20 cellular contexts compared by ENCODE assay signal in the genomic region with DNA sequence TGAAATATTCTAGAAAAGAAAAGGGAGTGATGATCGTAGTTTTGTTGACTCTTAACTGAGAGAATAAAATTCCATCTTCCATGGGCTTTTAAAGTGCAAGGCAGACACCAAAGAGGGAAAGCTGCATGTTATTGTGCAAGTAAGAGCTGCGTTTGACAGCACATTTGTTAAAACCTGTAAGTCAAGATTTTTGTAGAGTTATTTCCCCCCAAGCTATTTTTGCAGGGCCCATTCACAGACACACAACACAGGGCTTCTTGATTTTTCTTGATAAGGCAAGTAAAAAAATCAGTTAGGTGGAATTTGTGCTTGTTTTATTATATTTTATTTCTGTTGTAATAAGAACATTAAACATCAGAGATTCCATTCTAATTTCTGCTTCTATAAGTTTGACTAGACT. TPM values are rescaled to one million over a fixed set of nuclear protein-coding genes. Genes with fewer than 3 reads are reported as not detected.
"Had no signal": no experiment of that assay in that cellular context is flagged by ENCODE, and none has a peak within 500 bp of the region (broad histone marks: within the 10 kb centered on the region; RNA-seq: fewer than 3 reads in every experiment).

No MANE protein-coding gene starts in this region.

- DNase-seq: activated CD4-positive, alpha-beta memory T cell treated with anti-CD3 and anti-CD28 coated beads, Interleukin-2, amount 10 ng/mL, durations not matched to agents 7 days and 5 days; activated CD4-positive, alpha-beta T cell treated with anti-CD3 and anti-CD28 coated beads for 48 hours; activated CD4-positive, CD25-positive, alpha-beta regulatory T cell; activated naive CD4-positive, alpha-beta T cell; activated naive CD8-positive, alpha-beta T cell treated with anti-CD3 and anti-CD28 coated beads for 36 hours; activated T-cell treated with anti-CD3 and anti-CD28 coated beads, Interleukin-2, amount 50 U/mL, for 1 hour; amniotic stem cell; dorsolateral prefrontal cortex; foreskin melanocyte; mesenchymal stem cell; naive thymus-derived CD8-positive, alpha-beta T cell; stimulated activated CD4-positive, alpha-beta T cell treated with anti-CD3 and anti-CD28 coated beads, Interleukin-4, amount 100 ng/mL, for 24 hours; T-helper 1 cell; T-helper 9 cell; testis; upper lobe of right lung had no signal

- H3K27ac ChIP-seq: dorsolateral prefrontal cortex, testis, upper lobe of right lung had no signal

- H3K27ac Mint-ChIP-seq: activated CD4-positive, alpha-beta memory T cell treated with anti-CD3 and anti-CD28 coated beads, Interleukin-2, amount 10 ng/mL, durations not matched to agents 7 days and 5 days; activated naive CD8-positive, alpha-beta T cell treated with anti-CD3 and anti-CD28 coated beads for 36 hours; activated T-helper 17 cell treated with anti-CD3 and anti-CD28 coated beads, Interleukin-2, amount 50 U/mL, for 72 hours; naive thymus-derived CD8-positive, alpha-beta T cell; stimulated activated effector memory CD8-positive, alpha-beta T cell treated with anti-CD3 and anti-CD28 coated beads, Interleukin-12 subunit alpha, Interleukin-12 subunit beta, amount 100 ng/mL, for 72 hours had no signal

- H3K4me3 Mint-ChIP-seq: activated CD4-positive, alpha-beta memory T cell treated with anti-CD3 and anti-CD28 coated beads, Interleukin-2, amount 10 ng/mL, durations not matched to agents 7 days and 5 days; activated naive CD8-positive, alpha-beta T cell treated with anti-CD3 and anti-CD28 coated beads for 36 hours; activated T-helper 17 cell treated with anti-CD3 and anti-CD28 coated beads, Interleukin-2, amount 50 U/mL, for 72 hours; naive thymus-derived CD8-positive, alpha-beta T cell; stimulated activated effector memory CD8-positive, alpha-beta T cell treated with anti-CD3 and anti-CD28 coated beads, Interleukin-12 subunit alpha, Interleukin-12 subunit beta, amount 100 ng/mL, for 72 hours had no signal

- H3K9me3 Mint-ChIP-seq: activated CD4-positive, alpha-beta memory T cell treated with anti-CD3 and anti-CD28 coated beads, Interleukin-2, amount 10 ng/mL, durations not matched to agents 7 days and 5 days; activated naive CD8-positive, alpha-beta T cell treated with anti-CD3 and anti-CD28 coated beads for 36 hours; activated T-helper 17 cell treated with anti-CD3 and anti-CD28 coated beads, Interleukin-2, amount 50 U/mL, for 72 hours; naive thymus-derived CD8-positive, alpha-beta T cell; stimulated activated effector memory CD8-positive, alpha-beta T cell treated with anti-CD3 and anti-CD28 coated beads, Interleukin-12 subunit alpha, Interleukin-12 subunit beta, amount 100 ng/mL, for 72 hours had no signal

- H3K36me3 Mint-ChIP-seq: activated naive CD8-positive, alpha-beta T cell treated with anti-CD3 and anti-CD28 coated beads for 36 hours; naive thymus-derived CD8-positive, alpha-beta T cell; stimulated activated effector memory CD8-positive, alpha-beta T cell treated with anti-CD3 and anti-CD28 coated beads, Interleukin-12 subunit alpha, Interleukin-12 subunit beta, amount 100 ng/mL, for 72 hours had no signal

- H3K9me3 ChIP-seq: testis, upper lobe of right lung had no signal

- H3K27me3 ChIP-seq: dorsolateral prefrontal cortex, testis, upper lobe of right lung had no signal

- H3K36me3 ChIP-seq: upper lobe of right lung had no signal

- H3K4me3 ChIP-seq: dorsolateral prefrontal cortex, testis, upper lobe of right lung had no signal

- ATAC-seq: activated T-helper 17 cell treated with anti-CD3 and anti-CD28 coated beads, Interleukin-2, amount 50 U/mL, for 72 hours; naive thymus-derived CD8-positive, alpha-beta T cell; sciatic nerve; stimulated activated effector memory CD8-positive, alpha-beta T cell treated with anti-CD3 and anti-CD28 coated beads, Interleukin-12 subunit alpha, Interleukin-12 subunit beta, amount 100 ng/mL, for 72 hours; upper lobe of right lung had no signal

- H3K4me1 ChIP-seq: testis, upper lobe of right lung had no signal

- H3K4me1 Mint-ChIP-seq: activated CD4-positive, alpha-beta memory T cell treated with anti-CD3 and anti-CD28 coated beads, Interleukin-2, amount 10 ng/mL, durations not matched to agents 7 days and 5 days; activated naive CD8-positive, alpha-beta T cell treated with anti-CD3 and anti-CD28 coated beads for 36 hours; activated T-helper 17 cell treated with anti-CD3 and anti-CD28 coated beads, Interleukin-2, amount 50 U/mL, for 72 hours; naive thymus-derived CD8-positive, alpha-beta T cell; stimulated activated effector memory CD8-positive, alpha-beta T cell treated with anti-CD3 and anti-CD28 coated beads, Interleukin-12 subunit alpha, Interleukin-12 subunit beta, amount 100 ng/mL, for 72 hours had no signal

- H3K27me3 Mint-ChIP-seq: activated naive CD8-positive, alpha-beta T cell treated with anti-CD3 and anti-CD28 coated beads for 36 hours had no signal

RNA-seq across cellular contexts. Expression of a gene that starts 13.8 kb away (rescaled TPM):
- total RNA-seq: activated CD4-positive, alpha-beta memory T cell treated with anti-CD3 and anti-CD28 coated beads, Interleukin-2, amount 10 ng/mL, durations not matched to agents 7 days and 5 days; activated naive CD8-positive, alpha-beta T cell treated with anti-CD3 and anti-CD28 coated beads for 36 hours; activated T-helper 17 cell treated with anti-CD3 and anti-CD28 coated beads, Interleukin-2, amount 50 U/mL, for 72 hours; cardiac septum; naive thymus-derived CD8-positive, alpha-beta T cell had no signal
